ENCODE assay signal across 12 cellular contexts in the genomic region with DNA sequence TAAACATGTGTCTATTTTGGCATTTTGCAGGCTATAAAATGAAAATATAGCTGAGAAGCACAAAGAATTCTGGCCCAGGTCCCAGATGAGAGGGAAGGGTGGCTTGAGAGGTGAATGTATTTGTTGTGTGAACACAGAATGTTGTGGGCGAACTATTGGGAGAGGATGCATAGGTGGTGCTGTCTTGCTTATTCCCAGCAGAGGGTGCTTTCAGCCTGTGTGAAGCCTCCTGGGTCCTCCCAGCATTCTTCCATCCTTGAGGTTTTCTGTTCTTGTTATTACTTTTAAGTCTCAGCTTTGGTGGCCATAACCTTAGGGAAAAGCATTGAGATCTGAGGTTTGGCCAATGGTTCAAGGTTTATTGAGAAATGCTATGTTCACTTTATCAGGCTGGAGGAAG.
DNase-seq lines count a peak whose midpoint lies in the region; ATAC-seq and TF ChIP-seq lines count a peak whose summit lies in the region.
"Had no signal": no experiment of that assay in that cellular context is flagged by ENCODE, and none has a peak within 500 bp of the region (broad histone marks: within the 10 kb centered on the region; RNA-seq: fewer than 3 reads in every experiment).

No MANE protein-coding gene starts in this region.

- H3K4me1 ChIP-seq in fibroblast of lung (ENCODE audit: control insufficient read depth, extremely low read depth, insufficient read depth, low read length), result no peaks in the 10 kb centered on the region
- H3K4me1 ChIP-seq: parathyroid adenoma had no signal

- H3K27ac Mint-ChIP-seq in stimulated activated naive B cell treated with anti-CD40 and anti-IgM and Interleukin-4, amounts not matched to agents 10 μg/mL and 1 μg/mL and 100 μg/mL, for 72 hours, result no peak overlapping the region
- H3K27ac Mint-ChIP-seq: B cell had no signal

- H3K27ac ChIP-seq in fibroblast of lung (ENCODE audit: insufficient read depth, low read length), result no peak overlapping the region
- H3K27ac ChIP-seq: parathyroid adenoma, thoracic aorta had no signal

- H2AFZ ChIP-seq in fibroblast of lung (ENCODE audit: low read length), result no peak overlapping the region
- H2AFZ ChIP-seq: parathyroid adenoma had no signal

- no peaks in the 10 kb centered on the region for H3K4me1 Mint-ChIP-seq in stimulated activated naive B cell treated with anti-CD40 and anti-IgM and Interleukin-4, amounts not matched to agents 10 μg/mL and 1 μg/mL and 100 μg/mL, for 72 hours
- H3K4me1 Mint-ChIP-seq: B cell had no signal

- H3K9me3 ChIP-seq in fibroblast of lung (ENCODE audit: control insufficient read depth, insufficient read depth, low read depth, low read length), result no peaks in the 10 kb centered on the region
- H3K9me3 ChIP-seq: thoracic aorta had no signal

- peaks cover 0 to 2% of the 10 kb centered on the region in 2 donors for H3K9me3 Mint-ChIP-seq in stimulated activated naive B cell treated with anti-CD40 and anti-IgM and Interleukin-4, amounts not matched to agents 10 μg/mL and 1 μg/mL and 100 μg/mL, for 72 hours

- no peaks in the 10 kb centered on the region for H3K27me3 ChIP-seq in fibroblast of lung (ENCODE audit: control insufficient read depth, insufficient read depth, low read length)

- H3K4me3 Mint-ChIP-seq in stimulated activated naive B cell treated with anti-CD40 and anti-IgM and Interleukin-4, amounts not matched to agents 10 μg/mL and 1 μg/mL and 100 μg/mL, for 72 hours, result no peak overlapping the region
- H3K4me3 Mint-ChIP-seq: B cell had no signal

- peak; percentile 77 to 87 for TF ChIP-seq CTCF in fibroblast of lung (conservative IDR thresholded peaks at IDR 0.05 in 1 of 2, IDR thresholded peaks at IDR 0.05 in 1 of 2; ENCODE audit: low read depth in 1 of 2, low read length in 2 of 2)

- no peak overlapping the region for H3K4me3 ChIP-seq in fibroblast of lung (replicated peaks in 1 of 4; ENCODE audit: control extremely low read depth in 1 of 4, insufficient read depth in 1 of 4, low read depth in 3 of 4, low read length in 4 of 4)
- H3K4me3 ChIP-seq: thoracic aorta had no signal

- H3K79me2 ChIP-seq in fibroblast of lung (ENCODE audit: control insufficient read depth, insufficient read depth, low read length), result no peaks in the 10 kb centered on the region
- H3K79me2 ChIP-seq: parathyroid adenoma had no signal

- no peaks in the 10 kb centered on the region for H4K20me1 ChIP-seq in fibroblast of lung (ENCODE audit: control insufficient read depth, extremely low read depth, insufficient read depth, low read length)

- H3K27me3 Mint-ChIP-seq in stimulated activated naive B cell treated with anti-CD40 and anti-IgM and Interleukin-4, amounts not matched to agents 10 μg/mL and 1 μg/mL and 100 μg/mL, for 72 hours, result no peaks in the 10 kb centered on the region
- H3K27me3 Mint-ChIP-seq: B cell had no signal

- no peaks in the 10 kb centered on the region for H3K36me3 ChIP-seq in fibroblast of lung (ENCODE audit: control insufficient read depth, insufficient read depth, low read length)
- H3K36me3 ChIP-seq: thoracic aorta had no signal

- H3K36me3 Mint-ChIP-seq in stimulated activated naive B cell treated with anti-CD40 and anti-IgM and Interleukin-4, amounts not matched to agents 10 μg/mL and 1 μg/mL and 100 μg/mL, for 72 hours, result no peaks in the 10 kb centered on the region

- DNase-seq in NCI-H1436 (lab: John Stamatoyannopoulos, UW) (peak; percentile 9), NCI-H1436 treated with DMSO at 0.1 percent for 48 hours (lab: John Stamatoyannopoulos, UW) (no peak), NCI-H526 (lab: John Stamatoyannopoulos, UW) (peak; percentile 30 to 80), fibroblast of lung (ENCODE audit: low read depth in 2 of 2) (peak; percentile 64 to 68), germinal center (ENCODE audit: low spot score) (no peak), NCI-H748 (lab: John Stamatoyannopoulos, UW; ENCODE audit: unreplicated experiment) (no peak)
- no peak for DNase-seq in stimulated activated naive B cell treated with anti-CD40 and anti-IgM and Interleukin-4, amounts not matched to agents 10 μg/mL and 1 μg/mL and 100 μg/mL, for 72 hours
- DNase-seq: T-helper 9 cell had no signal

- H3K9ac ChIP-seq in fibroblast of lung (ENCODE audit: insufficient read depth, low read length), result no peak overlapping the region
- H3K9ac ChIP-seq: parathyroid adenoma had no signal

- peak; percentile 34 for ATAC-seq in stimulated activated naive B cell treated with anti-CD40 and anti-IgM and Interleukin-4, amounts not matched to agents 10 μg/mL and 1 μg/mL and 100 μg/mL, for 72 hours (replicated peaks)
- no peak for ATAC-seq in HG03565 (IDR thresholded peaks at IDR 0.05; ENCODE audit: unreplicated experiment)

- H3K4me2 ChIP-seq in fibroblast of lung (ENCODE audit: extremely low read depth, insufficient read depth, low read length), result no peak overlapping the region

Comparison
In these comparisons a context has a peak if more than half of its experiments do, and no peak if none do; other contexts are left out.
1. DNase-seq: peak in NCI-H1436 (single experiment), NCI-H526 (2 of 2) and fibroblast of lung (2 of 2); none in NCI-H1436 treated with DMSO at 0.1 percent for 48 hours (single experiment), stimulated activated naive B cell treated with anti-CD40 and anti-IgM and Interleukin-4, amounts not matched to agents 10 μg/mL and 1 μg/mL and 100 μg/mL, for 72 hours (single experiment), germinal center (single experiment) and NCI-H748 (single experiment).